In the genomic region with DNA sequence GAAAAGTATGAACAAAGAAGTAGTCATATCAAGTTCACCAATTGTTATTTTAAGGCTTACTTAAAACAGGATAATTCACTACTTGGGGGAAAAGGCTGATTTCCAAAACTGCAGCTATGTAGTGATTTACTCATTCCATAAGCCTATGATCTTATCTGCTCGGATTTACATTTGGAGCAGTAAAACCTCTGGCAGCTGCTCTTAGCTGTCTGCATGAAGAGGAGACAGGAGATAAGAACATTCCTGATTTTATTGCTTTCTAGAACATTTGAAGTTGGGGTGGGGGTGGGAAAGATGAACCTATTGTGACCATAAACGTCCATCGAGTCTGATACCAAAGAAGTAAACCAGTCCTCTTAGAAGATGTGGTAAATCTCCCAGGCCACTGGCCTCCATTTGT, we compare ENCODE assay signal across 1 cellular context.
TF ChIP-seq lines count a peak whose summit lies in the region.

No MANE protein-coding gene starts in this region.

TF ChIP-seq in SK-N-SH, 30 proteins besides CTCF, POLR2A, EP300 and RAD21 (continued from another document):
- TF ChIP-seq, protein P1, sequence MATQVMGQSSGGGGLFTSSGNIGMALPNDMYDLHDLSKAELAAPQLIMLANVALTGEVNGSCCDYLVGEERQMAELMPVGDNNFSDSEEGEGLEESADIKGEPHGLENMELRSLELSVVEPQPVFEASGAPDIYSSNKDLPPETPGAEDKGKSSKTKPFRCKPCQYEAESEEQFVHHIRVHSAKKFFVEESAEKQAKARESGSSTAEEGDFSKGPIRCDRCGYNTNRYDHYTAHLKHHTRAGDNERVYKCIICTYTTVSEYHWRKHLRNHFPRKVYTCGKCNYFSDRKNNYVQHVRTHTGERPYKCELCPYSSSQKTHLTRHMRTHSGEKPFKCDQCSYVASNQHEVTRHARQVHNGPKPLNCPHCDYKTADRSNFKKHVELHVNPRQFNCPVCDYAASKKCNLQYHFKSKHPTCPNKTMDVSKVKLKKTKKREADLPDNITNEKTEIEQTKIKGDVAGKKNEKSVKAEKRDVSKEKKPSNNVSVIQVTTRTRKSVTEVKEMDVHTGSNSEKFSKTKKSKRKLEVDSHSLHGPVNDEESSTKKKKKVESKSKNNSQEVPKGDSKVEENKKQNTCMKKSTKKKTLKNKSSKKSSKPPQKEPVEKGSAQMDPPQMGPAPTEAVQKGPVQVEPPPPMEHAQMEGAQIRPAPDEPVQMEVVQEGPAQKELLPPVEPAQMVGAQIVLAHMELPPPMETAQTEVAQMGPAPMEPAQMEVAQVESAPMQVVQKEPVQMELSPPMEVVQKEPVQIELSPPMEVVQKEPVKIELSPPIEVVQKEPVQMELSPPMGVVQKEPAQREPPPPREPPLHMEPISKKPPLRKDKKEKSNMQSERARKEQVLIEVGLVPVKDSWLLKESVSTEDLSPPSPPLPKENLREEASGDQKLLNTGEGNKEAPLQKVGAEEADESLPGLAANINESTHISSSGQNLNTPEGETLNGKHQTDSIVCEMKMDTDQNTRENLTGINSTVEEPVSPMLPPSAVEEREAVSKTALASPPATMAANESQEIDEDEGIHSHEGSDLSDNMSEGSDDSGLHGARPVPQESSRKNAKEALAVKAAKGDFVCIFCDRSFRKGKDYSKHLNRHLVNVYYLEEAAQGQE (IDR thresholded peaks at IDR 0.05; ENCODE audit: low read depth, low read length), result no peak
